In the genomic region with DNA sequence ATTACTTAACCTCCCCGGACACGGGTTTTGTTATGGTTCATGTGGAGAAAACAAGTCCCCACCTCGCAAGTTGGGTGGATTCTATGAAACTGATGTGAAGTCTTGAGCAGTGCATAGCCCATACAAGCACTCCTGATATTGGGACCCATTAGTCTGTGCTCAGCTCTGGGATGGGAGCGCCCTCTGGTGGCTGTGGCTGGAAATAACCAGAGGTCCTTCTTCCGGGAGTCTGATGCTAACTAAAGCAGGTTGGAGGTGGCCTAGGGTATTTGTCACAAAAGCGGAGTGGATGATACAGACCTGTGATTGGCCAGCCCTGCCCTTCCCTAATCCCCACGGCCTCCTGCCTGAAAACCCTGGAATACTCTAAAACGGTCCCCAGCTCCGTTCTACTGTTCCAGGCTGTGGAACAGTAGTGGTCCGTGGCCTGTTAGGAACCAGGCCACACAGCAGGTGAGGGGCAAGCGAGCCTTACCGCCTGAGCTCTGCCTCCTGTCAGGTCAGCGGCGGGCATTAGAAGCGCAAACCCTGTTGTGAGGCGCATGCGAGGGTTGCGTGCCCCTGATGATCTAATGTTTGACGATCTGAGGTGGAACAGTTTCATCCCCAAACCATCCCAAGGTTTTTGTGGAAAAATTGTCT, we compare ENCODE assay signal across 8 cellular contexts. TPM values are rescaled to one million over a fixed set of nuclear protein-coding genes. Genes with fewer than 3 reads are reported as not detected.
DNase-seq lines count a peak whose midpoint lies in the region; ATAC-seq and TF ChIP-seq lines count a peak whose summit lies in the region.

No MANE protein-coding gene starts in this region.

- H3K4me3 Mint-ChIP-seq in chondrocyte (ENCODE audit: unreplicated experiment) = no peak overlapping the region

- peak; percentile 82 for ATAC-seq in GM18868 (IDR thresholded peaks at IDR 0.05; ENCODE audit: unreplicated experiment)
- peak; percentile 82 for ATAC-seq in HG03159 (IDR thresholded peaks at IDR 0.05; ENCODE audit: unreplicated experiment)
- ATAC-seq in left colon = peak; percentile 81

- H3K4me1 Mint-ChIP-seq in chondrocyte (ENCODE audit: low read depth) = peaks cover 20% of the 10 kb centered on the region

- peaks cover 7% of the 10 kb centered on the region for H3K36me3 Mint-ChIP-seq in chondrocyte (ENCODE audit: low read depth)

- H3K27me3 Mint-ChIP-seq in chondrocyte (ENCODE audit: low read depth) = no peaks in the 10 kb centered on the region

- peak; percentile 86 for DNase-seq in AG20443 (ENCODE audit: low spot score)
- peak; percentile 46 for DNase-seq in NCI-H446 treated with DMSO at 0.1 percent for 48 hours (lab: John Stamatoyannopoulos, UW)
- peak; percentile 91 to 94 for DNase-seq in activated CD4-positive, alpha-beta T cell treated with anti-CD3 and anti-CD28 coated beads for 24 hours (ENCODE audit: low read depth in 2 of 2)
- DNase-seq in chondrocyte (ENCODE audit: low spot score) = no peak
- DNase-seq in left colon = peak; percentile 72 to 88
- DNase-seq in stimulated activated CD4-positive, alpha-beta T cell treated with anti-CD3 and anti-CD28 coated beads, TNF-alpha, amount 100 ng/mL, for 1 hour (ENCODE audit: low read depth in 3 of 3, low spot score in 1 of 3) = peak; percentile 82 to 96 (median 86)

- no peaks in the 10 kb centered on the region for H3K9me3 Mint-ChIP-seq in chondrocyte (ENCODE audit: low read depth)

- TF ChIP-seq CTCF in chondrocyte (IDR thresholded peaks at IDR 0.05) = peak; percentile 94

- H3K27ac Mint-ChIP-seq in chondrocyte (ENCODE audit: unreplicated experiment) = peak overlapping the region; percentile 29

- intact Hi-C loops in left colon (cut with DNase I, micrococcal nuclease) = loop anchor here (5.0 to 10.0 kb wide), 2 partner anchors 55 to 58 kb away; partner anchors contain the start of gene ENDOU (in 1 of the 2)

RNA-seq across cellular contexts. Expression of gene SLC48A1, which starts 6.4 kb away (rescaled TPM):
- total RNA-seq in chondrocyte = 11.4 to 18.4 TPM (median 11.5 TPM) in 3 replicates
- total RNA-seq in left colon = 10 to 100 TPM; 18.1 to 18.9 TPM

RNA-seq across cellular contexts. Expression of gene RAPGEF3, which starts 20.7 kb away (rescaled TPM):
- total RNA-seq in chondrocyte = 1.3 to 1.8 TPM (median 1.3 TPM) in 3 replicates
- total RNA-seq in left colon = 1 to 10 TPM; 8.5 to 9.7 TPM

RNA-seq across cellular contexts. Expression of gene HDAC7, which starts 40.3 kb away (rescaled TPM):
- total RNA-seq in chondrocyte (79.1 to 93.2 TPM (median 89.6 TPM) in 3 replicates), left colon (10 to 100 TPM; 21.6 to 25.6 TPM)

RNA-seq across cellular contexts. Expression of gene ENDOU, which starts 54.1 kb away (rescaled TPM):
- total RNA-seq in chondrocyte = not detected in 3 replicates
- total RNA-seq in left colon = not detected
